In the genomic region with DNA sequence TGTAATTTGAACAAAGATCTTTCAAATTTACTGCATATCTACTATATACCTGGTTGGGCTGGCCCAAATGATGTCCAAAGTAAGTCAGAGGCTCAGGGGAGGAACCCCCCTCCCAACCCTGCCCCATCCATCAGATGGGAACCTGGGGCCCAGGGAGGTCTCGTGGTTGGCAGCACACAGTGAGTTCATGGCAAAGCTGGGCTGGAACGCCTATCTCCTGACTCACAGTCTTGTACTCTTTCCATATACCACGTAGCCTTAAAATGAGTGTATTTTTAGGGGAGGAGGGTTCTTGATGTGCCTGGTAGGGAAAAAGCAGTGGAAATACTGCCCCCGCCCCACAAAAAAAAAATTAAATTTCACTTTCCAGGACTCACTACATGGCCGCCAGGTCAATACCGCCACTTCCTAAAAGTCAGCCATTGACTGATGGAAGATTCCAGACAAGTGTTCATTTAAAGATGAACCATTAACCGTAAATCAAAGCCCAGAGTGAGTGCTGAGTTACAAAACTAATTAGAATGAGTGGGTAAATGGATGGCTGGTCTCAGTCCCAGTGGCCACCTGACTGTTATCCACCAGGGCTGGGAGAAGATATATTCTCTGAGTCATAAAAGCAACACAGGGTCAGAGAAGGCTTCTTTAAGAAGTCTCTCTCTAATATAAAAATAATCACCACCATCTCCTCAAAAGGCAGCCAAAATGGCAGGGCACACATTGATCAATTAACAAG, we compare ENCODE assay signal across 16 cellular contexts.
A peak's percentile ranks its signal among the peaks of the same experiment; 100 is the strongest.
DNase-seq lines count a peak whose midpoint lies in the region; ATAC-seq and TF ChIP-seq lines count a peak whose summit lies in the region.
"Had no signal": no experiment of that assay in that cellular context is flagged by ENCODE, and none has a peak within 500 bp of the region (broad histone marks: within the 10 kb centered on the region; RNA-seq: fewer than 3 reads in every experiment).

No MANE protein-coding gene starts in this region.

- no peak overlapping the region for H3K4me3 Mint-ChIP-seq in nephron progenitor cell
- H3K4me3 Mint-ChIP-seq in activated CD8-positive, alpha-beta T cell treated with anti-CD3 and anti-CD28 coated beads for 36 hours, result no peak overlapping the region

- intact Hi-C loops in PC-3 (cut with micrococcal nuclease), result no loop called here
- intact Hi-C loops in activated CD8-positive, alpha-beta T cell treated with anti-CD3 and anti-CD28 coated beads for 36 hours (cut with micrococcal nuclease), result no loop called here

- H3F3A ChIP-seq in PC-3 (ENCODE audit: low read length, unreplicated experiment), result no peaks in the 10 kb centered on the region

- H3K4me3 ChIP-seq in PC-3 (ENCODE audit: low read length), result no peak overlapping the region
- no peak overlapping the region for H3K4me3 ChIP-seq in epithelial cell of esophagus (ENCODE audit: low read length)
- H3K4me3 ChIP-seq: psoas muscle, SJCRH30 had no signal

- H3K4me2 ChIP-seq in PC-3 (ENCODE audit: low read length), result no peak overlapping the region

- H3K36me3 ChIP-seq in PC-3 (ENCODE audit: low read depth, low read length), result no peaks in the 10 kb centered on the region
- H3K36me3 ChIP-seq: SJCRH30 had no signal

- no peak overlapping the region for H3K27ac ChIP-seq in PC-3 (ENCODE audit: low read length)
- H3K27ac ChIP-seq: psoas muscle, SJCRH30 had no signal

- DNase-seq in Daoy (ENCODE audit: low read depth) (peak; percentile 79), PC-3 (peak; percentile 6), epithelial cell of esophagus (ENCODE audit: low read depth) (peak; percentile 77), nephron progenitor cell (no peak), SIG-M5 (lab: John Stamatoyannopoulos, UW) (no peak), NCI-H128 (lab: John Stamatoyannopoulos, UW; ENCODE audit: unreplicated experiment) (no peak), COLO829 (ENCODE audit: low spot score) (no peak)
- no peak for DNase-seq in activated CD8-positive, alpha-beta T cell treated with anti-CD3 and anti-CD28 coated beads for 36 hours
- DNase-seq: activated CD8-positive, alpha-beta memory T cell treated with anti-CD3 and anti-CD28 coated beads, Interleukin-2, amount 50 U/mL, for 4 hours; effector CD8-positive, alpha-beta T cell; mesendoderm; NCI-H1694 treated with DMSO at 0.1 percent for 48 hours; NCI-H774; psoas muscle; SJCRH30; stimulated activated CD4-positive, alpha-beta T cell treated with anti-CD3 and anti-CD28 coated beads, Interleukin-1b, Interleukin-23, amount 100 ng/mL, for 48 hours had no signal

- no peaks in the 10 kb centered on the region for H3K9me2 ChIP-seq in PC-3 (replicated peaks; ENCODE audit: low read length)

- no peaks in the 10 kb centered on the region for H3K79me2 ChIP-seq in PC-3 (ENCODE audit: low read length)

- no peaks in the 10 kb centered on the region for H3K27me3 ChIP-seq in PC-3 (ENCODE audit: low read length)
- H3K27me3 ChIP-seq: SJCRH30 had no signal

- no peaks in the 10 kb centered on the region for H3K9me3 Mint-ChIP-seq in nephron progenitor cell
- no peaks in the 10 kb centered on the region for H3K9me3 Mint-ChIP-seq in activated CD8-positive, alpha-beta T cell treated with anti-CD3 and anti-CD28 coated beads for 36 hours

- ATAC-seq in PC-3, result no peak
- ATAC-seq in activated CD8-positive, alpha-beta T cell treated with anti-CD3 and anti-CD28 coated beads for 36 hours, result no peak
- ATAC-seq: psoas muscle had no signal

- H4K20me1 ChIP-seq in PC-3 (ENCODE audit: low read length), result no peaks in the 10 kb centered on the region

- POLR2A ChIA-PET in PC-3 (lab: Charles Lee; ENCODE audit: unreplicated experiment), result no interaction called here
- POLR2A ChIA-PET in activated CD8-positive, alpha-beta T cell treated with anti-CD3 and anti-CD28 coated beads for 36 hours (lab: Charles Lee), result no interaction called here

- TF ChIP-seq CTCF in PC-3 (conservative IDR thresholded peaks at IDR 0.05; ENCODE audit: low read depth, low read length) (no peak), epithelial cell of esophagus (IDR thresholded peaks at IDR 0.05; ENCODE audit: insufficient read depth, low read depth, low read length, missing control alignments) (no peak), nephron progenitor cell (IDR thresholded peaks at IDR 0.05) (no peak)
- TF ChIP-seq CTCF in activated CD8-positive, alpha-beta T cell treated with anti-CD3 and anti-CD28 coated beads for 36 hours (IDR thresholded peaks at IDR 0.05), result no peak

- H3K4me1 Mint-ChIP-seq in nephron progenitor cell, result peaks cover 53% of the 10 kb centered on the region
- H3K4me1 Mint-ChIP-seq in activated CD8-positive, alpha-beta T cell treated with anti-CD3 and anti-CD28 coated beads for 36 hours (ENCODE audit: low read depth), result peaks cover 3% of the 10 kb centered on the region

- no TSS peak for BruUV-seq in PC-3 (replicated peaks; lab: Mats Ljungman, UMichigan)

- no peaks in the 10 kb centered on the region for H3K9me3 ChIP-seq in PC-3 (ENCODE audit: low read length)
- H3K9me3 ChIP-seq: psoas muscle, SJCRH30 had no signal

- CTCF ChIA-PET in PC-3 (lab: Charles Lee), result no interaction called here
- CTCF ChIA-PET in activated CD8-positive, alpha-beta T cell treated with anti-CD3 and anti-CD28 coated beads for 36 hours (lab: Charles Lee), result no interaction called here

- H3K36me3 Mint-ChIP-seq in nephron progenitor cell (ENCODE audit: low read depth), result no peaks in the 10 kb centered on the region
- no peaks in the 10 kb centered on the region for H3K36me3 Mint-ChIP-seq in activated CD8-positive, alpha-beta T cell treated with anti-CD3 and anti-CD28 coated beads for 36 hours (ENCODE audit: low read depth)

- peaks cover 6% of the 10 kb centered on the region for H3K27me3 Mint-ChIP-seq in nephron progenitor cell (ENCODE audit: low read depth, poor library complexity)
- peaks cover 9% of the 10 kb centered on the region for H3K27me3 Mint-ChIP-seq in activated CD8-positive, alpha-beta T cell treated with anti-CD3 and anti-CD28 coated beads for 36 hours

- peak overlapping the region; percentile 51 for H3K27ac Mint-ChIP-seq in nephron progenitor cell
- H3K27ac Mint-ChIP-seq in activated CD8-positive, alpha-beta T cell treated with anti-CD3 and anti-CD28 coated beads for 36 hours, result no peak overlapping the region

- no peak overlapping the region for H2AFZ ChIP-seq in PC-3 (ENCODE audit: low read length)

- H3K4me1 ChIP-seq in PC-3 (ENCODE audit: insufficient read depth, low read length), result peaks cover 11% of the 10 kb centered on the region
- H3K4me1 ChIP-seq: psoas muscle, SJCRH30 had no signal

- no peak overlapping the region for H3K9ac ChIP-seq in PC-3 (ENCODE audit: low read length)

Comparison
In these comparisons a context has a peak if more than half of its experiments do, and no peak if none do; other contexts are left out.
1. DNase-seq: peak in Daoy (single experiment), PC-3 (single experiment) and epithelial cell of esophagus (single experiment); none in nephron progenitor cell (single experiment), activated CD8-positive, alpha-beta T cell treated with anti-CD3 and anti-CD28 coated beads for 36 hours (single experiment), SIG-M5 (single experiment), NCI-H128 (single experiment) and COLO829 (single experiment).